25 cellular contexts compared by ENCODE assay signal in genomic region chr1:184187097-184187496, GRCh38.
"Had no signal": no experiment of that assay in that cellular context is flagged by ENCODE, and none has a peak within 500 bp of the region (broad histone marks: within the 10 kb centered on the region; RNA-seq: fewer than 3 reads in every experiment).

No MANE protein-coding gene starts in this region.

- H3K36me3 ChIP-seq: ascending aorta, breast epithelium, cardiac muscle cell had no signal

- DNase-seq: activated CD4-positive, alpha-beta memory T cell treated with anti-CD3 and anti-CD28 coated beads, Interleukin-2, amount 10 ng/mL, durations not matched to agents 7 days and 5 days; activated CD4-positive, alpha-beta T cell treated with anti-CD3 and anti-CD28 coated beads for 1 hour; activated CD4-positive, alpha-beta T cell treated with anti-CD3 and anti-CD28 coated beads for 4 hours; activated CD4-positive, alpha-beta T cell treated with anti-CD3 and anti-CD28 coated beads, Interleukin-2, amount 10 ng/mL, durations not matched to agents 7 days and 5 days; activated CD4-positive, alpha-beta T cell treated with anti-CD3 and anti-CD28 coated beads, Interleukin-2, amount 50 U/mL, for 4 hours; activated CD8-positive, alpha-beta memory T cell treated with anti-CD3 and anti-CD28 coated beads, Interleukin-2, amount 50 U/mL, for 48 hours; activated gamma-delta T cell; activated naive CD4-positive, alpha-beta T cell; activated naive CD4-positive, alpha-beta T cell treated with anti-CD3 and anti-CD28 coated beads, Interleukin-2, amount 10 ng/mL, durations not matched to agents 7 days and 5 days; activated naive CD8-positive, alpha-beta T cell treated with anti-CD3 and anti-CD28 coated beads, Interleukin-2, amount 10 ng/mL, durations not matched to agents 7 days and 5 days; activated T-cell treated with anti-CD3 and anti-CD28 coated beads for 4 hours; activated T-cell treated with anti-CD3 and anti-CD28 coated beads, Interleukin-2, amount 50 U/mL, for 24 hours; activated T-cell treated with anti-CD3 and anti-CD28 coated beads, Interleukin-2, amount 50 U/mL, for 72 hours; dorsolateral prefrontal cortex; effector memory CD4-positive, alpha-beta T cell; endodermal cell; foreskin fibroblast; T-helper 2 cell had no signal

- H3K4me3 ChIP-seq: ascending aorta, breast epithelium, cardiac muscle cell, coronary artery, dorsolateral prefrontal cortex had no signal

- H3K27me3 ChIP-seq: ascending aorta, breast epithelium, cardiac muscle cell had no signal

- H3K27ac ChIP-seq: ascending aorta, cardiac muscle cell, coronary artery had no signal

- H3K4me1 ChIP-seq: ascending aorta, breast epithelium had no signal

- H3K9me3 ChIP-seq: ascending aorta, breast epithelium had no signal

- ATAC-seq: activated naive CD4-positive, alpha-beta T cell treated with anti-CD3 and anti-CD28 coated beads, Interleukin-2, amount 50 U/mL, for 72 hours; activated T-cell treated with anti-CD3 and anti-CD28 coated beads, Interleukin-2, amount 50 U/mL, for 72 hours; esophagus mucosa; WTC11 had no signal
